Comparison of ENCODE assay signal across 37 cellular contexts in the genomic region with DNA sequence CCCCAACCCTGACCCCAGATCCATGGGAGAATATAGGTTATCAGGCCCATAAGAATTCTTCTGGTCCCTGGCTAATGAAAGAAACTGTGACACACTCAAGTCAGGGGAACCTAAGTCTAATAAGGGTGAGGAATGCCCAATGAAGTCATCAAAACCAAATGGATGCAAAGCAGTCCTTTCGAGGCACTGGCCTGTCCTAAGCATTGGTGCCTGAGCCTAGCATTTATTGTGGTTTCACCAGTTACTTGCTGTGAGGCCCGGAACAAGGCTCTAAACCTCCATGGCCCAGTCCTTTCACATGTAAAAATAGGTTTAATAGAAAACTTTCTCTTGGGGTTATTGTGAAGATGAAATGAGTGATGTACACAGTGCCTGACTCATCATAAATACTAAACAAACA.
"Had no signal": no experiment of that assay in that cellular context is flagged by ENCODE, and none has a peak within 500 bp of the region (broad histone marks: within the 10 kb centered on the region; RNA-seq: fewer than 3 reads in every experiment).

No MANE protein-coding gene starts in this region.

- H3K27me3 Mint-ChIP-seq: activated CD4-positive, alpha-beta memory T cell treated with anti-CD3 and anti-CD28 coated beads, Interleukin-2, amount 10 ng/mL, durations not matched to agents 7 days and 5 days; activated CD8-positive, alpha-beta memory T cell treated with anti-CD3 and anti-CD28 coated beads, Interleukin-2, amount 10 ng/mL, durations not matched to agents 7 days and 5 days; activated naive CD4-positive, alpha-beta T cell treated with anti-CD3 and anti-CD28 coated beads, Interleukin-2, amount 50 U/mL, for 24 hours; activated naive CD8-positive, alpha-beta T cell treated with anti-CD3 and anti-CD28 coated beads, Interleukin-2, amount 10 ng/mL, durations not matched to agents 7 days and 5 days; activated T-helper 17 cell treated with anti-CD3 and anti-CD28 coated beads, Interleukin-2, amount 50 U/mL, for 72 hours; central memory CD8-positive, alpha-beta T cell had no signal

- ATAC-seq: activated CD8-positive, alpha-beta memory T cell treated with anti-CD3 and anti-CD28 coated beads, Interleukin-2, amount 10 ng/mL, durations not matched to agents 7 days and 5 days; activated T-cell treated with anti-CD3 and anti-CD28 coated beads, Interleukin-2, amount 50 U/mL, for 72 hours; activated T-helper 17 cell treated with anti-CD3 and anti-CD28 coated beads, Interleukin-2, amount 50 U/mL, for 72 hours; PC-3; Right ventricle myocardium inferior had no signal

- H3K4me3 Mint-ChIP-seq: activated CD4-positive, alpha-beta memory T cell treated with anti-CD3 and anti-CD28 coated beads, Interleukin-2, amount 10 ng/mL, durations not matched to agents 7 days and 5 days; activated CD8-positive, alpha-beta memory T cell treated with anti-CD3 and anti-CD28 coated beads, Interleukin-2, amount 10 ng/mL, durations not matched to agents 7 days and 5 days; activated naive CD4-positive, alpha-beta T cell treated with anti-CD3 and anti-CD28 coated beads, Interleukin-2, amount 50 U/mL, for 24 hours; activated naive CD8-positive, alpha-beta T cell treated with anti-CD3 and anti-CD28 coated beads, Interleukin-2, amount 10 ng/mL, durations not matched to agents 7 days and 5 days; activated T-cell treated with anti-CD3 and anti-CD28 coated beads, Interleukin-2, amount 50 U/mL, for 72 hours; activated T-helper 17 cell treated with anti-CD3 and anti-CD28 coated beads, Interleukin-2, amount 50 U/mL, for 72 hours; central memory CD8-positive, alpha-beta T cell had no signal

- H3K27ac ChIP-seq: ascending aorta, cardiac muscle cell, RWPE1, VCaP had no signal

- H3K27me3 ChIP-seq: ascending aorta, cardiac muscle cell had no signal

- H3K9me3 ChIP-seq: ascending aorta had no signal

- H3K4me1 ChIP-seq: ascending aorta had no signal

- DNase-seq: activated CD4-positive, alpha-beta memory T cell treated with anti-CD3 and anti-CD28 coated beads, Interleukin-2, amount 10 ng/mL, durations not matched to agents 7 days and 5 days; activated CD4-positive, alpha-beta T cell treated with anti-CD3 and anti-CD28 coated beads for 1 hour; activated CD4-positive, alpha-beta T cell treated with anti-CD3 and anti-CD28 coated beads for 48 hours; activated CD4-positive, CD25-positive, alpha-beta regulatory T cell; activated CD8-positive, alpha-beta memory T cell treated with anti-CD3 and anti-CD28 coated beads for 24 hours; activated CD8-positive, alpha-beta memory T cell treated with anti-CD3 and anti-CD28 coated beads, Interleukin-2, amount 10 ng/mL, durations not matched to agents 7 days and 5 days; activated CD8-positive, alpha-beta memory T cell treated with anti-CD3 and anti-CD28 coated beads, Interleukin-2, amount 50 U/mL, for 48 hours; activated effector memory CD4-positive, alpha-beta T cell treated with anti-CD3 and anti-CD28 coated beads, Interleukin-2, amount 50 U/mL, for 16 hours; activated naive CD4-positive, alpha-beta T cell; activated naive CD8-positive, alpha-beta T cell treated with anti-CD3 and anti-CD28 coated beads, Interleukin-2, amount 10 ng/mL, durations not matched to agents 7 days and 5 days; activated T-cell treated with anti-CD3 and anti-CD28 coated beads, Interleukin-2, amount 50 U/mL, for 72 hours; amygdala; NCI-H1092 treated with DMSO at 0.1 percent for 48 hours; NCI-H1417; NCI-H146; NCI-H187; NCI-H2029 treated with DMSO at 0.1 percent for 48 hours; NCI-H2107; NCI-H2171; NCI-H2227 treated with DMSO at 0.1 percent for 48 hours; NCI-H446; NCI-H510A treated with DMSO at 0.1 percent for 48 hours; NCI-H82; PC-3; SIG-M5; SW 1271; T-helper 1 cell; T-helper 2 cell; T-helper 9 cell had no signal

- H3K36me3 Mint-ChIP-seq: activated CD8-positive, alpha-beta memory T cell treated with anti-CD3 and anti-CD28 coated beads, Interleukin-2, amount 10 ng/mL, durations not matched to agents 7 days and 5 days; activated naive CD4-positive, alpha-beta T cell treated with anti-CD3 and anti-CD28 coated beads, Interleukin-2, amount 50 U/mL, for 24 hours; activated naive CD8-positive, alpha-beta T cell treated with anti-CD3 and anti-CD28 coated beads, Interleukin-2, amount 10 ng/mL, durations not matched to agents 7 days and 5 days had no signal

- H3K36me3 ChIP-seq: ascending aorta, cardiac muscle cell had no signal

- H3K27ac Mint-ChIP-seq: activated CD4-positive, alpha-beta memory T cell treated with anti-CD3 and anti-CD28 coated beads, Interleukin-2, amount 10 ng/mL, durations not matched to agents 7 days and 5 days; activated CD8-positive, alpha-beta memory T cell treated with anti-CD3 and anti-CD28 coated beads, Interleukin-2, amount 10 ng/mL, durations not matched to agents 7 days and 5 days; activated naive CD4-positive, alpha-beta T cell treated with anti-CD3 and anti-CD28 coated beads, Interleukin-2, amount 50 U/mL, for 24 hours; activated naive CD8-positive, alpha-beta T cell treated with anti-CD3 and anti-CD28 coated beads, Interleukin-2, amount 10 ng/mL, durations not matched to agents 7 days and 5 days; activated T-cell treated with anti-CD3 and anti-CD28 coated beads, Interleukin-2, amount 50 U/mL, for 72 hours; activated T-helper 17 cell treated with anti-CD3 and anti-CD28 coated beads, Interleukin-2, amount 50 U/mL, for 72 hours had no signal

- H3K4me3 ChIP-seq: ascending aorta, cardiac muscle cell had no signal

- H3K4me1 Mint-ChIP-seq: activated CD4-positive, alpha-beta memory T cell treated with anti-CD3 and anti-CD28 coated beads, Interleukin-2, amount 10 ng/mL, durations not matched to agents 7 days and 5 days; activated CD8-positive, alpha-beta memory T cell treated with anti-CD3 and anti-CD28 coated beads, Interleukin-2, amount 10 ng/mL, durations not matched to agents 7 days and 5 days; activated naive CD4-positive, alpha-beta T cell treated with anti-CD3 and anti-CD28 coated beads, Interleukin-2, amount 50 U/mL, for 24 hours; activated naive CD8-positive, alpha-beta T cell treated with anti-CD3 and anti-CD28 coated beads, Interleukin-2, amount 10 ng/mL, durations not matched to agents 7 days and 5 days; activated T-helper 17 cell treated with anti-CD3 and anti-CD28 coated beads, Interleukin-2, amount 50 U/mL, for 72 hours; central memory CD8-positive, alpha-beta T cell had no signal
